In the genomic region with DNA sequence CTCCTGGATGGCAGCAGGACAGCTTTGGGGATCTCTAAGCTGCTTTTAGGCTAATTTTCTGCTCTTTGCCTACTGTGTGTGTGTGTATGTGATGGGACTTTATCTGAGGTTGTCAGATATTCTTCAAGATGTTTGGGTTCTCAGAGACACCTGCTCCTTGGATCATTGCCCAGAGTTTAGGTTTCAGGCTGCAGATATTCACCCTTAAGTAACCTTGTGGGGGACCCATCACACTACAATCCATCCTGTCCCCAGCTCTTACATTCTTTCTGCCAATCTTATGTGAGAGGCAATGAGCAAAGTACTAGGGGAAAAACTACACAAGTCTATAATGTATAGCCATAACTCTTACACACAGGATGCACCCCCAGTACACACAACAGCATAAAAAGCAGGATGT, we compare ENCODE assay signal across 13 cellular contexts.
A peak's percentile ranks its signal among the peaks of the same experiment; 100 is the strongest.
DNase-seq lines count a peak whose midpoint lies in the region; ATAC-seq and TF ChIP-seq lines count a peak whose summit lies in the region.
"Had no signal": no experiment of that assay in that cellular context is flagged by ENCODE, and none has a peak within 500 bp of the region (broad histone marks: within the 10 kb centered on the region; RNA-seq: fewer than 3 reads in every experiment).

No MANE protein-coding gene starts in this region.

- H3K9ac ChIP-seq in KMS-11 (no peak overlapping the region), GM23248 (no peak overlapping the region)
- H3K9ac ChIP-seq: BLaER1 had no signal

- no peak overlapping the region for H3K27ac Mint-ChIP-seq in activated T-helper 17 cell treated with anti-CD3 and anti-CD28 coated beads, Interleukin-2, amount 50 U/mL, for 72 hours
- H3K27ac Mint-ChIP-seq: activated B cell treated with CpG ODN at 0.5 μM for 24 hours had no signal

- H3K9me3 Mint-ChIP-seq in activated T-helper 17 cell treated with anti-CD3 and anti-CD28 coated beads, Interleukin-2, amount 50 U/mL, for 72 hours, result peaks cover 11% of the 10 kb centered on the region
- H3K9me3 Mint-ChIP-seq: activated B cell treated with CpG ODN at 0.5 μM for 24 hours had no signal

- H3K4me3 ChIP-seq in KMS-11 (IDR thresholded peaks at IDR 0.05; ENCODE audit: insufficient read depth, low read depth, low read length) (no peak overlapping the region), GM23248 (no peak overlapping the region)
- H3K4me3 ChIP-seq: adrenal gland, BLaER1, suprapubic skin had no signal

- H3K4me1 Mint-ChIP-seq in activated T-helper 17 cell treated with anti-CD3 and anti-CD28 coated beads, Interleukin-2, amount 50 U/mL, for 72 hours, result peaks cover 5% of the 10 kb centered on the region

- H3K9me3 ChIP-seq in GM23248 (ENCODE audit: low read depth), result no peaks in the 10 kb centered on the region
- H3K9me3 ChIP-seq: adrenal gland, BLaER1, suprapubic skin had no signal

- H3K36me3 ChIP-seq in KMS-11 (ENCODE audit: insufficient read depth) (no peaks in the 10 kb centered on the region), GM23248 (ENCODE audit: low read depth) (no peaks in the 10 kb centered on the region)
- H3K36me3 ChIP-seq: adrenal gland, BLaER1, suprapubic skin had no signal

- H3K79me2 ChIP-seq in KMS-11 (ENCODE audit: insufficient read depth, low read depth) (no peaks in the 10 kb centered on the region), GM23248 (ENCODE audit: insufficient read depth) (no peaks in the 10 kb centered on the region)

- ATAC-seq in GM18870 (IDR thresholded peaks at IDR 0.05; ENCODE audit: unreplicated experiment) (peak; percentile 39), GM21515 (IDR thresholded peaks at IDR 0.05; ENCODE audit: unreplicated experiment) (peak; percentile 76), HG02981 (IDR thresholded peaks at IDR 0.05; ENCODE audit: unreplicated experiment) (peak; percentile 54)
- ATAC-seq in activated T-helper 17 cell treated with anti-CD3 and anti-CD28 coated beads, Interleukin-2, amount 50 U/mL, for 72 hours (replicated peaks), result no peak

- no peaks in the 10 kb centered on the region for H3K27me3 ChIP-seq in KMS-11 (ENCODE audit: insufficient read depth, low read depth)
- no peaks in the 10 kb centered on the region for H3K27me3 ChIP-seq in GM23248 (replicated peaks; ENCODE audit: insufficient read depth)
- H3K27me3 ChIP-seq: adrenal gland, BLaER1, suprapubic skin had no signal

- H3K4me2 ChIP-seq in KMS-11 (peak overlapping the region; percentile 15), GM23248 (ENCODE audit: unreplicated experiment) (no peak overlapping the region)
- H3K4me2 ChIP-seq: BLaER1 had no signal

- H3F3A ChIP-seq in GM23248 (ENCODE audit: insufficient read depth), result no peaks in the 10 kb centered on the region

- H3K36me3 Mint-ChIP-seq in activated T-helper 17 cell treated with anti-CD3 and anti-CD28 coated beads, Interleukin-2, amount 50 U/mL, for 72 hours (ENCODE audit: low read depth), result no peaks in the 10 kb centered on the region

- TF ChIP-seq CTCF in KMS-11 (conservative IDR thresholded peaks at IDR 0.05; ENCODE audit: low read depth, low read length), result no peak

- H4K20me1 ChIP-seq in KMS-11 (ENCODE audit: insufficient read depth) (no peaks in the 10 kb centered on the region), GM23248 (ENCODE audit: insufficient read depth) (no peaks in the 10 kb centered on the region)
- H4K20me1 ChIP-seq: BLaER1 had no signal

- H2AFZ ChIP-seq in KMS-11 (ENCODE audit: low read depth) (no peak overlapping the region), GM23248 (no peak overlapping the region)

- in situ Hi-C loops in GM23248 (cut with MboI), result no loop called here

- CTCF ChIA-PET in HEK293T (lab: Yijun Ruan, JAX), result no interaction called here

- peaks cover 41% of the 10 kb centered on the region for H3K4me1 ChIP-seq in KMS-11 (ENCODE audit: low read depth, poor library complexity, severe bottlenecking)
- no peaks in the 10 kb centered on the region for H3K4me1 ChIP-seq in GM23248 (ENCODE audit: insufficient read depth)
- H3K4me1 ChIP-seq: adrenal gland, suprapubic skin had no signal

- H3K27ac ChIP-seq in KMS-11, result no peak overlapping the region
- no peak overlapping the region for H3K27ac ChIP-seq in GM23248
- H3K27ac ChIP-seq: adrenal gland, BLaER1, HL-60, suprapubic skin had no signal

- DNase-seq in GM23248, result no peak
- DNase-seq in HEK293T (ENCODE audit: extremely low spot score), result no peak
- no peak for DNase-seq in NCI-H146 treated with DMSO at 0.1 percent for 48 hours (lab: John Stamatoyannopoulos, UW; ENCODE audit: unreplicated experiment)
- DNase-seq: activated B cell treated with CpG ODN at 0.5 μM for 24 hours, adrenal gland had no signal

- no peak overlapping the region for H3K4me3 Mint-ChIP-seq in activated T-helper 17 cell treated with anti-CD3 and anti-CD28 coated beads, Interleukin-2, amount 50 U/mL, for 72 hours
- H3K4me3 Mint-ChIP-seq: activated B cell treated with CpG ODN at 0.5 μM for 24 hours had no signal

- POLR2A ChIA-PET in HEK293T (lab: Yijun Ruan, JAX), result no interaction called here

- no peaks in the 10 kb centered on the region for H3K9me2 ChIP-seq in GM23248 (ENCODE audit: insufficient read depth)

- no peaks in the 10 kb centered on the region for H3K27me3 Mint-ChIP-seq in activated T-helper 17 cell treated with anti-CD3 and anti-CD28 coated beads, Interleukin-2, amount 50 U/mL, for 72 hours
- H3K27me3 Mint-ChIP-seq: activated B cell treated with CpG ODN at 0.5 μM for 24 hours had no signal

TF ChIP-seq in HEK293T, 16 proteins besides CTCF, POLR2A, EP300 and RAD21:
- no peak for TF ChIP-seq FOXM1 (IDR thresholded peaks at IDR 0.05; ENCODE audit: borderline replicate concordance)
- no peak for TF ChIP-seq FOXA1 (IDR thresholded peaks at IDR 0.05)
- TF ChIP-seq, protein P1, sequence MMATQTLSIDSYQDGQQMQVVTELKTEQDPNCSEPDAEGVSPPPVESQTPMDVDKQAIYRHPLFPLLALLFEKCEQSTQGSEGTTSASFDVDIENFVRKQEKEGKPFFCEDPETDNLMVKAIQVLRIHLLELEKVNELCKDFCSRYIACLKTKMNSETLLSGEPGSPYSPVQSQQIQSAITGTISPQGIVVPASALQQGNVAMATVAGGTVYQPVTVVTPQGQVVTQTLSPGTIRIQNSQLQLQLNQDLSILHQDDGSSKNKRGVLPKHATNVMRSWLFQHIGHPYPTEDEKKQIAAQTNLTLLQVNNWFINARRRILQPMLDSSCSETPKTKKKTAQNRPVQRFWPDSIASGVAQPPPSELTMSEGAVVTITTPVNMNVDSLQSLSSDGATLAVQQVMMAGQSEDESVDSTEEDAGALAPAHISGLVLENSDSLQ (IDR thresholded peaks at IDR 0.05), result no peak
- no peak for TF ChIP-seq SUZ12 (IDR thresholded peaks at IDR 0.05)
- TF ChIP-seq LEF1 (IDR thresholded peaks at IDR 0.05; ENCODE audit: borderline replicate concordance), result no peak
- TF ChIP-seq ARNT (IDR thresholded peaks at IDR 0.05), result no peak
- no peak for TF ChIP-seq ELF4 (IDR thresholded peaks at IDR 0.05)
- no peak for TF ChIP-seq HDGF (IDR thresholded peaks at IDR 0.05; ENCODE audit: borderline replicate concordance)
- no peak for TF ChIP-seq L3MBTL2 (conservative IDR thresholded peaks at IDR 0.05)
- no peak for TF ChIP-seq TARDBP (IDR thresholded peaks at IDR 0.05)
- TF ChIP-seq ZNF384 (IDR thresholded peaks at IDR 0.05), result no peak
